18 cellular contexts compared by ENCODE assay signal in the genomic region with DNA sequence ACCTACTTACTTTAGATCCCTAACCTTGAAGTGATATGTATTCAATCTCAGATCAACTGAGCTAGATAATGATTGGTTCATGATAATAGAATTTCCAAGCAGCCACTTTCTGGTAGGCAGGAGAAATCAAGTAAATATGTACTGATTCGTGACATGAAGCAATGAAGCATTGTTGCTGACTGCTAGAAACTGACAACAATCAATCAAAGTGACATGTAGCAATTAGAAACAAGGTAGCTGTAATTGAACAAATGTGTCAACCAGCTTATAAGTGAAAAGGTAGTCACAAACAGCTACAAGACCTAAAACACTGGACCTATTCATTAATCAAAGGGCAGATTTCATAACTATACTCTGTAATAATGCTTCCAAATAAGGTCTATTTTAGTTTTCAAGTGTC.
DNase-seq lines count a peak whose midpoint lies in the region; ATAC-seq, FAIRE-seq and TF ChIP-seq lines count a peak whose summit lies in the region.
"Had no signal": no experiment of that assay in that cellular context is flagged by ENCODE, and none has a peak within 500 bp of the region (broad histone marks: within the 10 kb centered on the region; RNA-seq: fewer than 3 reads in every experiment).

No MANE protein-coding gene starts in this region.

- H3K9ac ChIP-seq in K562 (ENCODE audit: insufficient read depth in 1 of 2, low read depth in 2 of 2, low read length in 2 of 2) = no peak overlapping the region
- H3K9ac ChIP-seq: GM23248 had no signal

- ATAC-seq in K562 = no peak

- in situ Hi-C loops in K562 (cut with MboI) = no loop called here

- TF ChIP-seq CTCF in K562 (IDR thresholded peaks at IDR 0.05 in 2 of 3, conservative IDR thresholded peaks at IDR 0.05 in 1 of 3; ENCODE audit: insufficient read depth in 2 of 3, low read depth in 1 of 3, low read length in 3 of 3) (no peak), adrenal gland (IDR thresholded peaks at IDR 0.05) (no peak)

- no peak for TF ChIP-seq EP300 in K562 (IDR thresholded peaks at IDR 0.05; ENCODE audit: low read length)

- 0% methylated on average over 1 of the region's 1 CpG for WGBS in K562 (ENCODE audit: insufficient coverage, low coverage, missing lambda C conversion rate)
- WGBS in adrenal gland, 4 donors = 58 to 80% (median 62%) methylated on average over 1 of the region's 1 CpG

- no peaks in the 10 kb centered on the region for H3K9me1 ChIP-seq in K562 (ENCODE audit: control insufficient read depth, insufficient read depth, low read length)

- TF ChIP-seq RAD21 in K562 (CRISPR knock-in tag; conservative IDR thresholded peaks at IDR 0.05 in 1 of 2, IDR thresholded peaks at IDR 0.05 in 1 of 2) = no peak

- no TSS peak for BruUV-seq in K562 (replicated peaks; lab: Mats Ljungman, UMichigan)

- H3K36me3 ChIP-seq in K562 (ENCODE audit: control insufficient read depth, insufficient read depth, low read length) = no peaks in the 10 kb centered on the region
- H3K36me3 ChIP-seq in adrenal gland (replicated peaks in 1 of 2) = no peaks in the 10 kb centered on the region

- CTCF ChIA-PET in HEK293T (lab: Yijun Ruan, JAX) = interaction anchor here (0.7 kb wide), 1 partner anchor 592 kb away, joined by 9 read pairs; no protein-coding TSS in a partner anchor
- CTCF ChIA-PET in K562 (lab: Yijun Ruan, JAX; ENCODE audit: low intra/inter-chr PET ratio) = no interaction called here

- no peaks in the 10 kb centered on the region for H4K20me1 ChIP-seq in K562 (replicated peaks; ENCODE audit: control insufficient read depth, insufficient read depth, low read length)

- H3K27me3 ChIP-seq in K562 (ENCODE audit: control insufficient read depth in 2 of 2, insufficient read depth in 2 of 2, low read length in 2 of 2) = no peaks in the 10 kb centered on the region
- H3K27me3 ChIP-seq in adrenal gland = no peaks in the 10 kb centered on the region

- H3K4me1 ChIP-seq in K562 (replicated peaks in 1 of 2; ENCODE audit: control insufficient read depth in 2 of 2, insufficient read depth in 2 of 2, low read length in 2 of 2) = no peaks in the 10 kb centered on the region
- no peaks in the 10 kb centered on the region for H3K4me1 ChIP-seq in adrenal gland (replicated peaks in 1 of 2)

- intact Hi-C loops in K562 (cut with micrococcal nuclease) (no loop called here), adrenal gland (cut with DNase I) (no loop called here)

- no peak for FAIRE-seq in K562 (lab: Jason Lieb, UNC)
- FAIRE-seq: G401.6, GM19239, H1 had no signal

- POLR2A ChIA-PET in HEK293T (lab: Yijun Ruan, JAX) (no interaction called here), K562 (lab: Yijun Ruan, JAX) (no interaction called here)

- no peak overlapping the region for H3K4me3 ChIP-seq in K562
- no peak overlapping the region for H3K4me3 ChIP-seq in adrenal gland
- H3K4me3 ChIP-seq: GM23248 had no signal

- DNase-seq in HEK293T (ENCODE audit: extremely low spot score) (no peak), NCI-H1417 treated with DMSO at 0.1 percent for 48 hours (lab: John Stamatoyannopoulos, UW) (peak; percentile 42), K562 (ENCODE audit: extremely low read depth in 1 of 4, low spot score in 3 of 4) (no peak), nucleus accumbens (lab: John Stamatoyannopoulos, UW) (no peak), adrenal gland (no peak)
- no peak for DNase-seq in activated naive CD4-positive, alpha-beta T cell treated with Interleukin-2 at 50 U/mL for 16 hours
- DNase-seq: C1 segment of cervical spinal cord; Calu3; CD4-positive, alpha-beta memory T cell; COR-L47; DMS153; DND-41; GM23248; H7; HCEC 1CT had no signal

- TF ChIP-seq POLR2A in K562 (conservative IDR thresholded peaks at IDR 0.05) (no peak), adrenal gland (IDR thresholded peaks at IDR 0.05) (no peak)

- no peaks in the 10 kb centered on the region for H3K9me3 ChIP-seq in K562 (replicated peaks; ENCODE audit: control insufficient read depth, insufficient read depth, low read depth, low read length)
- no peaks in the 10 kb centered on the region for H3K9me3 ChIP-seq in adrenal gland (replicated peaks in 1 of 3)

- H2AFZ ChIP-seq in K562 (ENCODE audit: low read depth, low read length) = no peak overlapping the region
- H2AFZ ChIP-seq: GM23248 had no signal

- H3K27ac ChIP-seq in K562 (ENCODE audit: extremely low read depth, low read depth, low read length) (no peak overlapping the region), adrenal gland (no peak overlapping the region)
- H3K27ac ChIP-seq: GM23248 had no signal

- no peak overlapping the region for H3K4me2 ChIP-seq in K562 (ENCODE audit: insufficient read depth, low read length)

- no peaks in the 10 kb centered on the region for H3K79me2 ChIP-seq in K562 (ENCODE audit: control insufficient read depth, insufficient read depth, low read length)

TF ChIP-seq in HEK293T, 16 proteins besides CTCF, POLR2A, EP300 and RAD21:
- no peak for TF ChIP-seq LEF1 (IDR thresholded peaks at IDR 0.05; ENCODE audit: borderline replicate concordance)
- TF ChIP-seq BHLHE40 (IDR thresholded peaks at IDR 0.05; ENCODE audit: borderline replicate concordance) = no peak
- TF ChIP-seq PKNOX1 (IDR thresholded peaks at IDR 0.05) = peak; percentile 54
- TF ChIP-seq TARDBP (IDR thresholded peaks at IDR 0.05) = no peak

TF ChIP-seq in K562, 482 proteins besides CTCF, POLR2A, EP300 and RAD21:
- TF ChIP-seq ZNF408 (CRISPR knock-in tag; IDR thresholded peaks at IDR 0.05; ENCODE audit: low read depth) (no peak), MEIS2 (IDR thresholded peaks at IDR 0.05; ENCODE audit: partially characterized antibody) (peak; percentile 23), ZC3H11A (IDR thresholded peaks at IDR 0.05; ENCODE audit: low read depth, low read length) (no peak)
